Comparison of ENCODE assay signal across 8 cellular contexts in genomic region chr5:168947212-168947868, GRCh38.
DNase-seq lines count a peak whose midpoint lies in the region; ATAC-seq and TF ChIP-seq lines count a peak whose summit lies in the region.

No MANE protein-coding gene starts in this region.

- no peaks in the 10 kb centered on the region for H3K27me3 ChIP-seq in psoas muscle (ENCODE audit: insufficient read depth in 3 of 3, low read length in 2 of 3)

- 38 to 42% (median 39%) methylated on average over 5 of the region's 5 CpGs for WGBS in psoas muscle, 3 donors

- no peak overlapping the region for H3K27ac ChIP-seq in psoas muscle

- peak; percentile 55 for ATAC-seq in GM21515 (IDR thresholded peaks at IDR 0.05; ENCODE audit: unreplicated experiment)
- ATAC-seq in psoas muscle: no peak
- no peak for ATAC-seq in GM18520 (IDR thresholded peaks at IDR 0.05; ENCODE audit: unreplicated experiment)

- no peaks in the 10 kb centered on the region for H3K36me3 ChIP-seq in psoas muscle (ENCODE audit: insufficient read depth in 1 of 2, low read depth in 1 of 2)

- no peaks in the 10 kb centered on the region for H3K4me1 ChIP-seq in psoas muscle

- TF ChIP-seq CTCF in LNCAP (IDR thresholded peaks at IDR 0.05) (peak; percentile 94), fibroblast of villous mesenchyme (IDR thresholded peaks at IDR 0.05; ENCODE audit: insufficient read depth, low read depth, low read length) (peak; percentile 80), psoas muscle (IDR thresholded peaks at IDR 0.05) (peak; percentile 24)

- H3K4me3 ChIP-seq in fibroblast of villous mesenchyme (ENCODE audit: low read depth, low read length): no peak overlapping the region
- H3K4me3 ChIP-seq in psoas muscle: no peak overlapping the region

- intact Hi-C loops in psoas muscle (cut with DNase I): no loop called here

- H3K9me3 ChIP-seq in psoas muscle: no peaks in the 10 kb centered on the region

- DNase-seq in EL (peak; percentile 45), fibroblast of villous mesenchyme (ENCODE audit: low read depth) (peak; percentile 25), psoas muscle (no peak), NCI-H1105 treated with DMSO at 0.1 percent for 48 hours (lab: John Stamatoyannopoulos, UW) (no peak)
- peak; percentile 5 for DNase-seq in activated CD4-positive, alpha-beta T cell treated with anti-CD3 and anti-CD28 coated beads, Interleukin-2, amount 50 U/mL, for 1 hour

Comparison
In these comparisons a context has a peak if more than half of its experiments do, and no peak if none do; other contexts are left out.
1. DNase-seq: peak in EL (single experiment), activated CD4-positive, alpha-beta T cell treated with anti-CD3 and anti-CD28 coated beads, Interleukin-2, amount 50 U/mL, for 1 hour (single experiment) and fibroblast of villous mesenchyme (single experiment); none in psoas muscle (0 of 2) and NCI-H1105 treated with DMSO at 0.1 percent for 48 hours (single experiment).
2. CTCF ChIP-seq: peak in every context shown above with its lines; median percentile 94 in LNCAP; 80 in fibroblast of villous mesenchyme; 24 in psoas muscle.